In genomic region chr2:239267411-239267941, GRCh38 we compare ENCODE assay signal across 8 cellular contexts.
A peak's percentile ranks its signal among the peaks of the same experiment; 100 is the strongest.
DNase-seq lines count a peak whose midpoint lies in the region; ATAC-seq and TF ChIP-seq lines count a peak whose summit lies in the region.

No MANE protein-coding gene starts in this region.

- intact Hi-C loops in PC-3 (cut with micrococcal nuclease) = loop anchor here (2.0 to 5.0 kb wide), 2 partner anchors 21 to 130 kb away; no protein-coding TSS in a partner anchor
- intact Hi-C loops in vagina (cut with DNase I) = no loop called here

- ATAC-seq in GM18505 (IDR thresholded peaks at IDR 0.05; ENCODE audit: unreplicated experiment) = peak; percentile 85
- peak; percentile 97 for ATAC-seq in HG02938 (IDR thresholded peaks at IDR 0.05; ENCODE audit: unreplicated experiment)
- ATAC-seq in PC-3 = peak; percentile 89
- peak; percentile 72 to 80 for ATAC-seq in activated T-cell treated with anti-CD3 and anti-CD28 coated beads, Interleukin-2, amount 50 U/mL, for 72 hours (replicated peaks in 1 of 2)

- H3K27ac Mint-ChIP-seq in activated T-cell treated with anti-CD3 and anti-CD28 coated beads, Interleukin-2, amount 50 U/mL, for 72 hours = peak overlapping the region; percentile 94

- no peaks in the 10 kb centered on the region for H3K36me3 ChIP-seq in PC-3 (ENCODE audit: low read depth, low read length)
- H3K36me3 ChIP-seq in vagina = no peaks in the 10 kb centered on the region

- H3K9me3 ChIP-seq in PC-3 (ENCODE audit: low read length) = no peaks in the 10 kb centered on the region
- no peaks in the 10 kb centered on the region for H3K9me3 ChIP-seq in vagina

- H3K9me3 Mint-ChIP-seq in activated T-cell treated with anti-CD3 and anti-CD28 coated beads, Interleukin-2, amount 50 U/mL, for 72 hours = no peaks in the 10 kb centered on the region

- TF ChIP-seq POLR2A in GM18505 (IDR thresholded peaks at IDR 0.05; ENCODE audit: borderline replicate concordance, extremely low read depth, insufficient read depth, insufficient read length) = no peak
- no peak for TF ChIP-seq POLR2A in vagina (IDR thresholded peaks at IDR 0.05)

- peaks cover 26% of the 10 kb centered on the region for H3K27me3 Mint-ChIP-seq in activated T-cell treated with anti-CD3 and anti-CD28 coated beads, Interleukin-2, amount 50 U/mL, for 72 hours (ENCODE audit: low read depth)

- H3K4me1 Mint-ChIP-seq in activated T-cell treated with anti-CD3 and anti-CD28 coated beads, Interleukin-2, amount 50 U/mL, for 72 hours (ENCODE audit: low read depth) = peaks cover 87% of the 10 kb centered on the region

- H3K27ac ChIP-seq in PC-3 (ENCODE audit: low read length) (peak overlapping the region; percentile 21), vagina (peak overlapping the region; percentile 84)

- peaks cover 8% of the 10 kb centered on the region; the same call in 1 of the 2 replicates for H4K20me1 ChIP-seq in PC-3 (ENCODE audit: low read length)

- DNase-seq in PC-3 (peak; percentile 80), fibroblast of villous mesenchyme (ENCODE audit: low read depth) (peak; percentile 89), retinal pigment epithelial cell (ENCODE audit: low read depth) (no peak), vagina (ENCODE audit: extremely low spot score in 2 of 2) (no peak), NCI-H524 (lab: John Stamatoyannopoulos, UW) (no peak)
- DNase-seq in activated T-cell treated with anti-CD3 and anti-CD28 coated beads, Interleukin-2, amount 50 U/mL, for 72 hours = peak; percentile 92 to 93

- CTCF ChIA-PET in PC-3 (lab: Charles Lee) = no interaction called here

- H3K4me3 Mint-ChIP-seq in activated T-cell treated with anti-CD3 and anti-CD28 coated beads, Interleukin-2, amount 50 U/mL, for 72 hours = peak overlapping the region; percentile 93 to 96

- no peaks in the 10 kb centered on the region for H3F3A ChIP-seq in PC-3 (ENCODE audit: low read length, unreplicated experiment)

- H3K4me1 ChIP-seq in PC-3 (ENCODE audit: insufficient read depth, low read length) = peaks cover 34% of the 10 kb centered on the region
- H3K4me1 ChIP-seq in vagina = peaks cover 68% of the 10 kb centered on the region

- no peak overlapping the region for H3K9ac ChIP-seq in PC-3 (ENCODE audit: low read length)

- H3K4me3 ChIP-seq in PC-3 (ENCODE audit: low read length) (no peak overlapping the region), fibroblast of villous mesenchyme (ENCODE audit: low read depth, low read length) (peak overlapping the region; percentile 15), retinal pigment epithelial cell (ENCODE audit: low read length) (no peak overlapping the region), vagina (peak overlapping the region; percentile 8 to 23)

- peak overlapping the region; percentile 65 for H3K4me2 ChIP-seq in PC-3 (ENCODE audit: low read length)

- H3K79me2 ChIP-seq in PC-3 (ENCODE audit: low read length) = peaks cover 37% of the 10 kb centered on the region

- H3K27me3 ChIP-seq in PC-3 (ENCODE audit: low read length) (no peaks in the 10 kb centered on the region), vagina (no peaks in the 10 kb centered on the region)

- TF ChIP-seq CTCF in PC-3 (conservative IDR thresholded peaks at IDR 0.05; ENCODE audit: low read depth, low read length) (peak; percentile 47), fibroblast of villous mesenchyme (IDR thresholded peaks at IDR 0.05; ENCODE audit: insufficient read depth, low read depth, low read length) (peak; percentile 63), retinal pigment epithelial cell (conservative IDR thresholded peaks at IDR 0.05; ENCODE audit: low read depth, low read length) (peak; percentile 49), vagina (IDR thresholded peaks at IDR 0.05) (peak in 1 of 3 experiments; percentile 17)

- no peaks in the 10 kb centered on the region for H3K9me2 ChIP-seq in PC-3 (replicated peaks; ENCODE audit: low read length)

- no peak overlapping the region for H2AFZ ChIP-seq in PC-3 (ENCODE audit: low read length)

- H3K36me3 Mint-ChIP-seq in activated T-cell treated with anti-CD3 and anti-CD28 coated beads, Interleukin-2, amount 50 U/mL, for 72 hours (ENCODE audit: insufficient read depth in 2 of 2) = peaks cover 4 to 6% of the 10 kb centered on the region in 2 donors

- POLR2A ChIA-PET in PC-3 (lab: Charles Lee; ENCODE audit: unreplicated experiment) = interaction anchor here (0.6 kb wide), 1 partner anchor 198 kb away, joined by 3 read pairs; no protein-coding TSS in a partner anchor

- no TSS peak for BruUV-seq in PC-3 (replicated peaks; lab: Mats Ljungman, UMichigan)

Comparison
In these comparisons a context has a peak if more than half of its experiments do, and no peak if none do; other contexts are left out.
1. DNase-seq: peak in PC-3 (single experiment), activated T-cell treated with anti-CD3 and anti-CD28 coated beads, Interleukin-2, amount 50 U/mL, for 72 hours (2 of 2) and fibroblast of villous mesenchyme (single experiment); none in retinal pigment epithelial cell (single experiment), vagina (0 of 2) and NCI-H524 (0 of 2).
2. H3K4me3 ChIP-seq: peak in fibroblast of villous mesenchyme (single experiment) and vagina (2 of 2); none in PC-3 (single experiment) and retinal pigment epithelial cell (single experiment).
3. Peak in every context shown above with its lines, with median percentiles within 50 percentile points of each other: ATAC-seq.